ENCODE assay signal across 2 cellular contexts in genomic region chr14:85573406-85573805, GRCh38.
TF ChIP-seq lines count a peak whose summit lies in the region.

No MANE protein-coding gene starts in this region.

TF ChIP-seq in SK-N-SH, 30 proteins besides CTCF, POLR2A, EP300 and RAD21:
- TF ChIP-seq TAF1 (IDR thresholded peaks at IDR 0.05; ENCODE audit: borderline replicate concordance, low read depth, low read length) (no peak), GABPA (IDR thresholded peaks at IDR 0.05; ENCODE audit: low read depth) (no peak), REST (IDR thresholded peaks at IDR 0.05; ENCODE audit: low read depth, low read length) (no peak), JUND (IDR thresholded peaks at IDR 0.05) (no peak), PBX3 (IDR thresholded peaks at IDR 0.05) (no peak)

TF ChIP-seq in SK-N-SH treated with all-trans-retinoic acid at 6 μM for 48 hours, 23 proteins besides CTCF, POLR2A, EP300 and RAD21:
- TF ChIP-seq OSR1 (CRISPR knock-in tag; IDR thresholded peaks at IDR 0.05), result no peak
- no peak for TF ChIP-seq SNAI2 (CRISPR knock-in tag; IDR thresholded peaks at IDR 0.05)
- no peak for TF ChIP-seq GLIS3 (CRISPR knock-in tag; IDR thresholded peaks at IDR 0.05)
TF ChIP-seq in SK-N-SH treated with all-trans-retinoic acid at 6 μM for 48 hours: peak in this region for 0.
